In the genomic region with DNA sequence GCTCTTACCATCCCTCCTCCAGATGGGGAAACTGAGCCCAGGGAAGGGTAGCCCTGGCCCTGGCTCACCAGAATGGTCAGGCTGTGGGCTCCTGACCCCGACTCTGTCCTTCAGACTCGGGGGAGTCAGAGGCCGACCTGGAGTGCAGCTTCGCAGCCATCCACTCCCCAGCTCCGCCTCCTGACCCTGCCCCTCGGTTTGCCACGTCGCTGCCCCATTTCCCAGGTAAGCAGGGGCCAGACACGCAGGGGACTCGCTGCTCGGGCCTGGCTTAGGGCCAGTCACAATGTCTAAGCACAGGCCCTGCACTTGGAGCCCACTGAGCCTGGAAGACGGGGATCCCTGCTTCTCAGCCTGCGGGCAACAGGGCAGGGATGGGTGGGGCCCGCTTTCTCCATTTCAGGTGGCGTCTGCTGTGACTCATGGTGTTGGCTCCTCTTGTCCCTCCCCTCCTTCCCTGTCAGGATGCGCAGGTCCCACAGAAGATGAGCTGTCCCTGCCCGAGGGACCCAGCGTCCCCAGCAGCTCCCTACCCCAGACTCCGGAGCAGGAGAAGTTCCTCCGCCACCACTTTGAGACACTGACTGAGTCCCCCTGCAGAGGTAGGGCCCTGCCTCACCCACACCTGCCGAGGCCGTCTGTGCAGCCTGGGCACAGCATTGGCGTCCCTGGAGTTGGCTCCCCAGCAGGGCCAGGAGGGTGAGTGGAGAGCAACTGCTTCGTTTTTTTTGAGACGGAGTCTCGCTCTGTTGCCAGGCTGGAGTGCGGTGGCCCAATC, we compare ENCODE assay signal across 21 cellular contexts. TPM values are rescaled to one million over a fixed set of nuclear protein-coding genes. Genes with fewer than 3 reads are reported as not detected.
"Had no signal": no experiment of that assay in that cellular context is flagged by ENCODE, and none has a peak within 500 bp of the region (broad histone marks: within the 10 kb centered on the region; RNA-seq: fewer than 3 reads in every experiment).

No MANE protein-coding gene starts in this region.

- H3K27me3 ChIP-seq: cardiac muscle cell, dorsolateral prefrontal cortex, neutrophil, stomach, upper lobe of left lung had no signal

- H3K27ac ChIP-seq: cardiac muscle cell, neutrophil, stomach, thoracic aorta had no signal

- DNase-seq: activated CD4-positive, alpha-beta memory T cell treated with anti-CD3 and anti-CD28 coated beads, Interleukin-2, amount 10 ng/mL, durations not matched to agents 7 days and 5 days; activated CD4-positive, alpha-beta T cell treated with anti-CD3 and anti-CD28 coated beads for 48 hours; activated CD4-positive, CD25-positive, alpha-beta regulatory T cell; activated CD8-positive, alpha-beta memory T cell treated with anti-CD3 and anti-CD28 coated beads, Interleukin-2, amount 10 ng/mL, durations not matched to agents 7 days and 5 days; activated naive CD4-positive, alpha-beta T cell treated with Interleukin-2 at 50 U/mL for 16 hours; activated naive CD8-positive, alpha-beta T cell treated with anti-CD3 and anti-CD28 coated beads, Interleukin-2, amount 10 ng/mL, durations not matched to agents 7 days and 5 days; amygdala; dorsolateral prefrontal cortex; hippocampal formation; natural killer cell; stimulated activated CD4-positive, alpha-beta T cell treated with anti-CD3 and anti-CD28 coated beads, Interleukin-15, amount 100 ng/mL, for 24 hours; stimulated activated CD4-positive, alpha-beta T cell treated with anti-CD3 and anti-CD28 coated beads, Interleukin-4, amount 100 ng/mL, for 1 hour; stomach; upper lobe of left lung had no signal

- H3K9me3 ChIP-seq: neutrophil, stomach, thoracic aorta, upper lobe of left lung had no signal

- H3K4me1 ChIP-seq: stomach had no signal

- ATAC-seq: activated CD8-positive, alpha-beta memory T cell treated with anti-CD3 and anti-CD28 coated beads, Interleukin-2, amount 10 ng/mL, durations not matched to agents 7 days and 5 days; natural killer cell; stimulated activated effector memory CD8-positive, alpha-beta T cell treated with anti-CD3 and anti-CD28 coated beads, Interleukin-12 subunit alpha, Interleukin-12 subunit beta, amount 100 ng/mL, for 72 hours had no signal

- H3K4me3 ChIP-seq: cardiac muscle cell, dorsolateral prefrontal cortex, lung, stomach, thoracic aorta, upper lobe of left lung had no signal

RNA-seq across cellular contexts. Expression of gene OVOL3, which starts 9.2 kb away (rescaled TPM):
- total RNA-seq: activated CD4-positive, alpha-beta memory T cell treated with anti-CD3 and anti-CD28 coated beads, Interleukin-2, amount 10 ng/mL, durations not matched to agents 7 days and 5 days; activated CD8-positive, alpha-beta memory T cell treated with anti-CD3 and anti-CD28 coated beads, Interleukin-2, amount 10 ng/mL, durations not matched to agents 7 days and 5 days; activated naive CD8-positive, alpha-beta T cell treated with anti-CD3 and anti-CD28 coated beads, Interleukin-2, amount 10 ng/mL, durations not matched to agents 7 days and 5 days; activated T-helper 2 cell treated with anti-CD3 and anti-CD28 coated beads, Interferon-gamma antibody, Interleukin-2, Interleukin-4, amounts not matched to agents 10 μg/mL and 5 μg/mL and 100 μg/mL, durations not matched to agents 14 hours and 24 hours and 36 hours; cardiac muscle cell; dorsolateral prefrontal cortex; lung; natural killer cell; renal cortical epithelial cell; stomach; thoracic aorta; upper lobe of left lung had no signal
- polyA plus RNA-seq: cardiac muscle cell, lung, stomach had no signal
